10 cellular contexts compared by ENCODE assay signal in the genomic region with DNA sequence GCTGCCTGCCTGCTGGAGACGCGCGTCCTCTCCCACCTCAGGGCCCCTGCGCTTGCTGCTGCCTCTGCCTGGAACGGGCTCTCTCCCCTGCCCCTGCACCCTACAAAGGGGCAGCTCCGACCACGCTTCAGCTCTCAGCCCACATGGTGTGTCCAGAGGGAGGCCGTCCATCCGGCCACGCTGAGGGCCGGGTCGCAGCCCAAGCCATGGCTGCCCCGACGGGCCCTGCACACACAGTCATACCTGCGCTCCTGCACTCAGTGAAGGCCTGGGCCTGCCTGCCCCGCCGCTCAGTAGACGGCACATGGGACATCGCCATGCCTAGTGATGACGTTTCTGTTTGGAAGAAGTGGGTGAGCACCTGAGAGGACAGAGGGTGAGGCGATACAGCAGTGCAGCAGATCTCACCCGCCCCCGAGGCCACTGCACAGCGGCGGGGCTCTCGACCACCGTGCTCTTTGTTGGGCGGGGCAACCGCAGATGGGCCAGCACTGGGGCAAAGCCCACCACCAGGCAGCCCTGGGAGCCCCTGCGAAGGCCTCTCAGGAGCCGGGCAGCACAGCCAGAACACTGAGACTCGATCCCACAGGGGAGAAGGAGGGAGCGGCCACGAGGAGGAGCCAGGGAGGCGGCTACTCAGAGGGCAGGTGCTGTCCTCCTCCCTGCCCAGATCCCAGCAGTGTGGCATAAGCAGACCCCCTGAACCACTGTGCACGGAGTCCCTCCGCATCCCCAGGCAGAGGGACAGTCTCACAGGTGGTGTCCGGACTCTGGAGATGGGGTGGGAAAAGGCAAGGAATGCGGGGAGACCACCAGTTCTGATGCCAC.
DNase-seq lines count a peak whose midpoint lies in the region; ATAC-seq and TF ChIP-seq lines count a peak whose summit lies in the region.
"Had no signal": no experiment of that assay in that cellular context is flagged by ENCODE, and none has a peak within 500 bp of the region (broad histone marks: within the 10 kb centered on the region; RNA-seq: fewer than 3 reads in every experiment).

No MANE protein-coding gene starts in this region.

- no peaks in the 10 kb centered on the region for H3K9me3 Mint-ChIP-seq in stimulated activated naive CD8-positive, alpha-beta T cell treated with anti-CD3 and anti-CD28 coated beads, Interleukin-15, Interleukin-2, amounts not matched to agents 100 ng/mL and 50 ng/mL, for 24 hours
- peaks cover 3% of the 10 kb centered on the region for H3K9me3 Mint-ChIP-seq in neural crest cell

- H3K4me3 Mint-ChIP-seq in stimulated activated naive CD8-positive, alpha-beta T cell treated with anti-CD3 and anti-CD28 coated beads, Interleukin-15, Interleukin-2, amounts not matched to agents 100 ng/mL and 50 ng/mL, for 24 hours, result peak overlapping the region; percentile 37
- H3K4me3 Mint-ChIP-seq in neural crest cell, result peak overlapping the region; percentile 76

- TF ChIP-seq CTCF in neural crest cell (conservative IDR thresholded peaks at IDR 0.05), result no peak

- peaks cover 62% of the 10 kb centered on the region for H3K4me1 Mint-ChIP-seq in stimulated activated naive CD8-positive, alpha-beta T cell treated with anti-CD3 and anti-CD28 coated beads, Interleukin-15, Interleukin-2, amounts not matched to agents 100 ng/mL and 50 ng/mL, for 24 hours (ENCODE audit: low read depth)
- H3K4me1 Mint-ChIP-seq in neural crest cell, result peaks cover 69% of the 10 kb centered on the region

- ATAC-seq in stimulated activated naive CD8-positive, alpha-beta T cell treated with anti-CD3 and anti-CD28 coated beads, Interleukin-15, Interleukin-2, amounts not matched to agents 100 U/mL and 50 U/mL, for 24 hours, result no peak
- ATAC-seq in HG03565 (IDR thresholded peaks at IDR 0.05; ENCODE audit: unreplicated experiment) (no peak), HG02798 (IDR thresholded peaks at IDR 0.05; ENCODE audit: poor library complexity, unreplicated experiment) (no peak)

- peaks cover 5% of the 10 kb centered on the region for H3K36me3 Mint-ChIP-seq in stimulated activated naive CD8-positive, alpha-beta T cell treated with anti-CD3 and anti-CD28 coated beads, Interleukin-15, Interleukin-2, amounts not matched to agents 100 ng/mL and 50 ng/mL, for 24 hours (ENCODE audit: low read depth)
- H3K36me3 Mint-ChIP-seq in neural crest cell (ENCODE audit: low read depth), result peaks cover 8% of the 10 kb centered on the region

- no peaks in the 10 kb centered on the region for H3K27me3 Mint-ChIP-seq in stimulated activated naive CD8-positive, alpha-beta T cell treated with anti-CD3 and anti-CD28 coated beads, Interleukin-15, Interleukin-2, amounts not matched to agents 100 ng/mL and 50 ng/mL, for 24 hours
- H3K27me3 Mint-ChIP-seq in neural crest cell (ENCODE audit: low read depth), result no peaks in the 10 kb centered on the region

- peak overlapping the region; percentile 60 for H3K27ac ChIP-seq in cingulate gyrus (ENCODE audit: low read depth, low read length)

- peak overlapping the region; percentile 65 for H3K27ac Mint-ChIP-seq in stimulated activated naive CD8-positive, alpha-beta T cell treated with anti-CD3 and anti-CD28 coated beads, Interleukin-15, Interleukin-2, amounts not matched to agents 100 ng/mL and 50 ng/mL, for 24 hours
- H3K27ac Mint-ChIP-seq in neural crest cell (ENCODE audit: unreplicated experiment), result peak overlapping the region; percentile 95

- DNase-seq in stimulated activated naive CD8-positive, alpha-beta T cell treated with anti-CD3 and anti-CD28 coated beads, Interleukin-15, Interleukin-2, amounts not matched to agents 100 U/mL and 50 U/mL, for 24 hours, result no peak
- DNase-seq in neural crest cell (ENCODE audit: low read depth, low spot score) (no peak), EL (no peak), NCI-H82 treated with DMSO at 0.1 percent for 48 hours (lab: John Stamatoyannopoulos, UW; ENCODE audit: unreplicated experiment) (no peak)
- DNase-seq: NCI-H1092, NCI-H524 had no signal
